ENCODE assay signal across 1 cellular context in genomic region chr9:133994359-133995011, GRCh38.
TF ChIP-seq lines count a peak whose summit lies in the region.

No MANE protein-coding gene starts in this region.

TF ChIP-seq in K562, 482 proteins besides CTCF, POLR2A, EP300 and RAD21 (continued from another document):
- TF ChIP-seq, protein P1, sequence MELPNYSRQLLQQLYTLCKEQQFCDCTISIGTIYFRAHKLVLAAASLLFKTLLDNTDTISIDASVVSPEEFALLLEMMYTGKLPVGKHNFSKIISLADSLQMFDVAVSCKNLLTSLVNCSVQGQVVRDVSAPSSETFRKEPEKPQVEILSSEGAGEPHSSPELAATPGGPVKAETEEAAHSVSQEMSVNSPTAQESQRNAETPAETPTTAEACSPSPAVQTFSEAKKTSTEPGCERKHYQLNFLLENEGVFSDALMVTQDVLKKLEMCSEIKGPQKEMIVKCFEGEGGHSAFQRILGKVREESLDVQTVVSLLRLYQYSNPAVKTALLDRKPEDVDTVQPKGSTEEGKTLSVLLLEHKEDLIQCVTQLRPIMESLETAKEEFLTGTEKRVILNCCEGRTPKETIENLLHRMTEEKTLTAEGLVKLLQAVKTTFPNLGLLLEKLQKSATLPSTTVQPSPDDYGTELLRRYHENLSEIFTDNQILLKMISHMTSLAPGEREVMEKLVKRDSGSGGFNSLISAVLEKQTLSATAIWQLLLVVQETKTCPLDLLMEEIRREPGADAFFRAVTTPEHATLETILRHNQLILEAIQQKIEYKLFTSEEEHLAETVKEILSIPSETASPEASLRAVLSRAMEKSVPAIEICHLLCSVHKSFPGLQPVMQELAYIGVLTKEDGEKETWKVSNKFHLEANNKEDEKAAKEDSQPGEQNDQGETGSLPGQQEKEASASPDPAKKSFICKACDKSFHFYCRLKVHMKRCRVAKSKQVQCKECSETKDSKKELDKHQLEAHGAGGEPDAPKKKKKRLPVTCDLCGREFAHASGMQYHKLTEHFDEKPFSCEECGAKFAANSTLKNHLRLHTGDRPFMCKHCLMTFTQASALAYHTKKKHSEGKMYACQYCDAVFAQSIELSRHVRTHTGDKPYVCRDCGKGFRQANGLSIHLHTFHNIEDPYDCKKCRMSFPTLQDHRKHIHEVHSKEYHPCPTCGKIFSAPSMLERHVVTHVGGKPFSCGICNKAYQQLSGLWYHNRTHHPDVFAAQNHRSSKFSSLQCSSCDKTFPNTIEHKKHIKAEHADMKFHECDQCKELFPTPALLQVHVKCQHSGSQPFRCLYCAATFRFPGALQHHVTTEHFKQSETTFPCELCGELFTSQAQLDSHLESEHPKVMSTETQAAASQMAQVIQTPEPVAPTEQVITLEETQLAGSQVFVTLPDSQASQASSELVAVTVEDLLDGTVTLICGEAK (IDR thresholded peaks at IDR 0.05): no peak
- TF ChIP-seq, protein P1 (CRISPR knock-in tag; IDR thresholded peaks at IDR 0.05): no peak
- TF ChIP-seq ZBTB7A (IDR thresholded peaks at IDR 0.05; ENCODE audit: borderline replicate concordance, control insufficient read depth, low read depth, low read length) (peak; percentile 57; the same call in 1 of the 2 replicates), MAZ (CRISPR knock-in tag; conservative IDR thresholded peaks at IDR 0.05 in 1 of 2, IDR thresholded peaks at IDR 0.05 in 1 of 2) (peak in 1 of 2 experiments; percentile 26; a peak in 1 of 4 replicates), MYBL2 (IDR thresholded peaks at IDR 0.05; ENCODE audit: low read depth) (no peak), MYBL2 (CRISPR knock-in tag; IDR thresholded peaks at IDR 0.05; ENCODE audit: borderline replicate concordance) (no peak), MIER1 (IDR thresholded peaks at IDR 0.05; ENCODE audit: low read depth) (no peak), ARID2 (IDR thresholded peaks at IDR 0.05) (peak; percentile 85; the same call in 1 of the 2 replicates), CC2D1A (IDR thresholded peaks at IDR 0.05) (peak; percentile 64; the same call in 1 of the 2 replicates), DEAF1 (CRISPR knock-in tag; IDR thresholded peaks at IDR 0.05) (peak; percentile 89), EGR1 (conservative IDR thresholded peaks at IDR 0.05) (no peak), HCFC1 (IDR thresholded peaks at IDR 0.05; ENCODE audit: low read depth, low read length) (no peak)
- TF ChIP-seq, protein P2, sequence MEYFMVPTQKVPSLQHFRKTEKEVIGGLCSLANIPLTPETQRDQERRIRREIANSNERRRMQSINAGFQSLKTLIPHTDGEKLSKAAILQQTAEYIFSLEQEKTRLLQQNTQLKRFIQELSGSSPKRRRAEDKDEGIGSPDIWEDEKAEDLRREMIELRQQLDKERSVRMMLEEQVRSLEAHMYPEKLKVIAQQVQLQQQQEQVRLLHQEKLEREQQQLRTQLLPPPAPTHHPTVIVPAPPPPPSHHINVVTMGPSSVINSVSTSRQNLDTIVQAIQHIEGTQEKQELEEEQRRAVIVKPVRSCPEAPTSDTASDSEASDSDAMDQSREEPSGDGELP (CRISPR knock-in tag; IDR thresholded peaks at IDR 0.05; ENCODE audit: borderline replicate concordance): peak; percentile 44; the same call in 1 of the 2 replicates
- TF ChIP-seq, protein P3, sequence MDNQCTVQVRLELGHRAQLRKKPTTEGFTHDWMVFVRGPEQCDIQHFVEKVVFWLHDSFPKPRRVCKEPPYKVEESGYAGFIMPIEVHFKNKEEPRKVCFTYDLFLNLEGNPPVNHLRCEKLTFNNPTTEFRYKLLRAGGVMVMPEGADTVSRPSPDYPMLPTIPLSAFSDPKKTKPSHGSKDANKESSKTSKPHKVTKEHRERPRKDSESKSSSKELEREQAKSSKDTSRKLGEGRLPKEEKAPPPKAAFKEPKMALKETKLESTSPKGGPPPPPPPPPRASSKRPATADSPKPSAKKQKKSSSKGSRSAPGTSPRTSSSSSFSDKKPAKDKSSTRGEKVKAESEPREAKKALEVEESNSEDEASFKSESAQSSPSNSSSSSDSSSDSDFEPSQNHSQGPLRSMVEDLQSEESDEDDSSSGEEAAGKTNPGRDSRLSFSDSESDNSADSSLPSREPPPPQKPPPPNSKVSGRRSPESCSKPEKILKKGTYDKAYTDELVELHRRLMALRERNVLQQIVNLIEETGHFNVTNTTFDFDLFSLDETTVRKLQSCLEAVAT (IDR thresholded peaks at IDR 0.05): no peak
